Comparison of ENCODE assay signal across 1 cellular context in genomic region chr12:6423267-6424007, GRCh38.
A peak's percentile ranks its signal among the peaks of the same experiment; 100 is the strongest.
TF ChIP-seq lines count a peak whose summit lies in the region.

No MANE protein-coding gene starts in this region.

TF ChIP-seq in HepG2, 621 proteins besides CTCF, POLR2A, EP300 and RAD21 (continued from another document and continues in another):
- TF ChIP-seq ADNP (CRISPR knock-in tag; IDR thresholded peaks at IDR 0.05): no peak
- no peak for TF ChIP-seq ZSCAN30 (CRISPR knock-in tag; IDR thresholded peaks at IDR 0.05)
- TF ChIP-seq RFXAP (CRISPR knock-in tag; IDR thresholded peaks at IDR 0.05; ENCODE audit: borderline replicate concordance): peak; percentile 64; the same call in 1 of the 2 replicates
- no peak for TF ChIP-seq ZNF549 (CRISPR knock-in tag; IDR thresholded peaks at IDR 0.05)
- no peak for TF ChIP-seq NFE2L2 (IDR thresholded peaks at IDR 0.05; ENCODE audit: low read length)
- no peak for TF ChIP-seq MLXIP (CRISPR knock-in tag; IDR thresholded peaks at IDR 0.05; ENCODE audit: borderline replicate concordance)
- no peak for TF ChIP-seq ZNF34 (CRISPR knock-in tag; IDR thresholded peaks at IDR 0.05; ENCODE audit: borderline replicate concordance)
- no peak for TF ChIP-seq ZNF703 (CRISPR knock-in tag; IDR thresholded peaks at IDR 0.05; ENCODE audit: borderline replicate concordance)
- peak; percentile 44; the same call in 1 of the 2 replicates for TF ChIP-seq ZNF574 (CRISPR knock-in tag; IDR thresholded peaks at IDR 0.05)
- TF ChIP-seq ZNF441 (CRISPR knock-in tag; IDR thresholded peaks at IDR 0.05; ENCODE audit: borderline replicate concordance): no peak
- no peak for TF ChIP-seq SOX6 (IDR thresholded peaks at IDR 0.05)
- no peak for TF ChIP-seq SOX6 (CRISPR knock-in tag; IDR thresholded peaks at IDR 0.05)
- no peak for TF ChIP-seq ZNF740 (CRISPR knock-in tag; IDR thresholded peaks at IDR 0.05)
- no peak for TF ChIP-seq YEATS2 (CRISPR knock-in tag; IDR thresholded peaks at IDR 0.05; ENCODE audit: borderline replicate concordance)
- no peak for TF ChIP-seq ZEB1 (IDR thresholded peaks at IDR 0.05; ENCODE audit: insufficient replicate concordance, low read depth)
- TF ChIP-seq TOPORS (CRISPR knock-in tag; IDR thresholded peaks at IDR 0.05): no peak
- no peak for TF ChIP-seq POGZ (CRISPR knock-in tag; IDR thresholded peaks at IDR 0.05)
- TF ChIP-seq ZMYM4 (CRISPR knock-in tag; IDR thresholded peaks at IDR 0.05): no peak
- TF ChIP-seq ZZZ3 (CRISPR knock-in tag; IDR thresholded peaks at IDR 0.05; ENCODE audit: borderline replicate concordance): no peak
- TF ChIP-seq NCOA2 (CRISPR knock-in tag; IDR thresholded peaks at IDR 0.05): no peak
- no peak for TF ChIP-seq HCFC1 (IDR thresholded peaks at IDR 0.05; ENCODE audit: low read depth, low read length)
- no peak for TF ChIP-seq ZNF816 (CRISPR knock-in tag; IDR thresholded peaks at IDR 0.05; ENCODE audit: borderline replicate concordance)
- TF ChIP-seq ZBTB14 (CRISPR knock-in tag; IDR thresholded peaks at IDR 0.05): no peak
- TF ChIP-seq ZNF333 (CRISPR knock-in tag; IDR thresholded peaks at IDR 0.05; ENCODE audit: borderline replicate concordance): no peak
- no peak for TF ChIP-seq RFXANK (CRISPR knock-in tag; IDR thresholded peaks at IDR 0.05)
- 0 out of 2 replicates have a peak, but pooled peaks have one; percentile 32 for TF ChIP-seq ZNF232 (CRISPR knock-in tag; IDR thresholded peaks at IDR 0.05; ENCODE audit: borderline replicate concordance)
- no peak for TF ChIP-seq ZNF782 (CRISPR knock-in tag; IDR thresholded peaks at IDR 0.05; ENCODE audit: borderline replicate concordance)
- no peak for TF ChIP-seq ZNF121 (CRISPR knock-in tag; IDR thresholded peaks at IDR 0.05)
- no peak for TF ChIP-seq ZNF326 (CRISPR knock-in tag; IDR thresholded peaks at IDR 0.05; ENCODE audit: borderline replicate concordance)
- TF ChIP-seq PTBP1 (IDR thresholded peaks at IDR 0.05; ENCODE audit: low read depth, low read length, poor library complexity, severe bottlenecking): no peak
- TF ChIP-seq RBAK (CRISPR knock-in tag; IDR thresholded peaks at IDR 0.05): no peak
- TF ChIP-seq HIVEP1 (CRISPR knock-in tag; IDR thresholded peaks at IDR 0.05): no peak
- TF ChIP-seq JARID2 (CRISPR knock-in tag; IDR thresholded peaks at IDR 0.05; ENCODE audit: insufficient replicate concordance): no peak
- no peak for TF ChIP-seq NFYC (CRISPR knock-in tag; IDR thresholded peaks at IDR 0.05)
- no peak for TF ChIP-seq HMG20A (CRISPR knock-in tag; IDR thresholded peaks at IDR 0.05; ENCODE audit: borderline replicate concordance)
- TF ChIP-seq ZFP82 (CRISPR knock-in tag; IDR thresholded peaks at IDR 0.05; ENCODE audit: borderline replicate concordance): no peak
- no peak for TF ChIP-seq GLI4 (CRISPR knock-in tag; IDR thresholded peaks at IDR 0.05; ENCODE audit: borderline replicate concordance)
- 0 out of 2 replicates have a peak, but pooled peaks have one; percentile 67 for TF ChIP-seq KLF9 (CRISPR knock-in tag; IDR thresholded peaks at IDR 0.05; ENCODE audit: low read depth)
- TF ChIP-seq TFE3 (CRISPR knock-in tag; IDR thresholded peaks at IDR 0.05): peak; percentile 87
- no peak for TF ChIP-seq SNAPC4 (CRISPR knock-in tag; IDR thresholded peaks at IDR 0.05)
- no peak for TF ChIP-seq ZNF136 (CRISPR knock-in tag; IDR thresholded peaks at IDR 0.05; ENCODE audit: low read depth)
- no peak for TF ChIP-seq NCOR1 (IDR thresholded peaks at IDR 0.05; ENCODE audit: borderline replicate concordance, low read length)
- TF ChIP-seq ZNF660 (CRISPR knock-in tag; IDR thresholded peaks at IDR 0.05; ENCODE audit: borderline replicate concordance, low read depth): no peak
- TF ChIP-seq SP4 (CRISPR knock-in tag; IDR thresholded peaks at IDR 0.05): no peak
- TF ChIP-seq ZNF850 (CRISPR knock-in tag; conservative IDR thresholded peaks at IDR 0.05): no peak
- no peak for TF ChIP-seq RBM22 (optimal IDR thresholded peaks at IDR 0.05; ENCODE audit: low read length)
- TF ChIP-seq SAP130 (CRISPR knock-in tag; IDR thresholded peaks at IDR 0.05; ENCODE audit: low read depth): peak; percentile 69
- TF ChIP-seq ZBED4 (CRISPR knock-in tag; IDR thresholded peaks at IDR 0.05; ENCODE audit: borderline replicate concordance): no peak
- TF ChIP-seq ZFP36L2 (CRISPR knock-in tag; IDR thresholded peaks at IDR 0.05): no peak
- peak; percentile 79; the same call in 1 of the 2 replicates for TF ChIP-seq TFDP1 (CRISPR knock-in tag; IDR thresholded peaks at IDR 0.05; ENCODE audit: borderline replicate concordance)
- no peak for TF ChIP-seq SIX1 (CRISPR knock-in tag; IDR thresholded peaks at IDR 0.05; ENCODE audit: borderline replicate concordance)
